ENCODE assay signal across 12 cellular contexts in the genomic region with DNA sequence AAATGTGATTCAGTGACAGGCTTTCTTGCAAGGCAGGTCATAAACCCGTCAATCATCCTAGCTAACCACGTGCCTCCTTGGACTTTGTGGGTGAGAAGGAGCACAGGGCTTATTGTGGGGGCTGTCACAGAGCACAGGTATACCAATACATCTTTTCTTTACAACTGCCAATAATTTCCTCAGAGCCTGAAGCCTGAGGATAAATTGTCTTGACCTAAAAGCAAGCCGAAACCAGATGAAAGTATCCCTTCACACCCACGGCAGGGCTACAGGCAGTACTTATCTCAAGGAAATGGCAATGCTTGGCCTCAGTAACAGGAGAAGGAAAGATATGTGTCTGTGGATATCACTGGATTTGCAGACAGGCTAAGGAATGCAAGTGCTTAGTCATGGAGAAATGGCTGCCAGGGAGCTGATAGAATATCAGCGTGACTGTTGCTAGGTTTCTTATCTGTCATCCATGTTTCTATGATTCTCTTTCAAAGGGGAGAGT.
DNase-seq lines count a peak whose midpoint lies in the region; ATAC-seq, FAIRE-seq and TF ChIP-seq lines count a peak whose summit lies in the region.
"Had no signal": no experiment of that assay in that cellular context is flagged by ENCODE, and none has a peak within 500 bp of the region (broad histone marks: within the 10 kb centered on the region; RNA-seq: fewer than 3 reads in every experiment).

No MANE protein-coding gene starts in this region.

- H3K79me2 ChIP-seq in PC-9 (ENCODE audit: low read depth) = no peaks in the 10 kb centered on the region
- no peaks in the 10 kb centered on the region for H3K79me2 ChIP-seq in endothelial cell of umbilical vein (ENCODE audit: control insufficient read depth, insufficient read depth, low read length)

- peak; percentile 61 for FAIRE-seq in endothelial cell of umbilical vein (lab: Jason Lieb, UNC)

- H3K9ac ChIP-seq in endothelial cell of umbilical vein (replicated peaks; ENCODE audit: extremely low read depth, insufficient read depth, low read length) = peak overlapping the region; percentile 67

- TF ChIP-seq CTCF in AG09319 (IDR thresholded peaks at IDR 0.05; ENCODE audit: low read depth, low read length) (no peak), PC-9 (conservative IDR thresholded peaks at IDR 0.05) (no peak), endothelial cell of umbilical vein (IDR thresholded peaks at IDR 0.05; ENCODE audit: extremely low read depth in 1 of 2, insufficient read depth in 1 of 2, low read depth in 1 of 2, low read length in 2 of 2) (no peak), testis (IDR thresholded peaks at IDR 0.05) (no peak)

- H3K9me3 ChIP-seq in PC-9 (ENCODE audit: insufficient read depth, low read depth) = peaks cover 11% of the 10 kb centered on the region; the same call in 1 of the 2 replicates
- no peaks in the 10 kb centered on the region for H3K9me3 ChIP-seq in endothelial cell of umbilical vein (replicated peaks; ENCODE audit: control insufficient read depth, insufficient read depth, low read length)
- no peaks in the 10 kb centered on the region for H3K9me3 ChIP-seq in testis

- dilution Hi-C loops in endothelial cell of umbilical vein (cut with MboI; ENCODE audit: extremely low pct_ligation_motif_present, low sequenced_read_pairs) = loop anchor here (25.0 kb wide), 1 partner anchor 215 kb away; a partner anchor contains a TSS

- H3K27ac ChIP-seq in PC-9 (peak overlapping the region; percentile 96), endothelial cell of umbilical vein (ENCODE audit: insufficient read depth, low read depth, low read length) (peak overlapping the region; percentile 88), testis (no peak overlapping the region)

- CTCF ChIA-PET in PC-9 (lab: Charles Lee) = no interaction called here
- CTCF ChIA-PET in endothelial cell of umbilical vein (lab: Charles Lee) = interaction anchor here (0.9 to 1.5 kb wide), 6 partner anchors 14 to 222 kb away, joined by 3 to 6 read pairs (median 4); no protein-coding TSS in a partner anchor

- H3K36me3 ChIP-seq in PC-9 (ENCODE audit: low read depth) (no peaks in the 10 kb centered on the region), endothelial cell of umbilical vein (ENCODE audit: control insufficient read depth in 2 of 2, extremely low read depth in 1 of 2, insufficient read depth in 2 of 2, low read length in 2 of 2) (no peaks in the 10 kb centered on the region), testis (ENCODE audit: low read depth, missing control alignments) (no peaks in the 10 kb centered on the region)

- TF ChIP-seq POLR2A in endothelial cell of umbilical vein (IDR thresholded peaks at IDR 0.05; ENCODE audit: low read depth, low read length) (no peak), testis (IDR thresholded peaks at IDR 0.05) (no peak)

- H3F3A ChIP-seq in PC-9 (ENCODE audit: insufficient read depth, low read depth) = peaks cover 27% of the 10 kb centered on the region

- WGBS in testis, 2 donors = 47 to 53% methylated on average over 5 of the region's 5 CpGs

- H3K4me2 ChIP-seq in PC-9 = no peak overlapping the region
- H3K4me2 ChIP-seq in endothelial cell of umbilical vein (ENCODE audit: insufficient read depth, low read length) = no peak overlapping the region

- H3K4me3 ChIP-seq in PC-9 = no peak overlapping the region
- no peak overlapping the region for H3K4me3 ChIP-seq in endothelial cell of umbilical vein (replicated peaks in 1 of 3; ENCODE audit: insufficient read depth in 1 of 3, low read depth in 1 of 3, low read length in 3 of 3)
- H3K4me3 ChIP-seq in testis = no peak overlapping the region

- intact Hi-C loops in PC-9 (cut with micrococcal nuclease; ENCODE audit: unreplicated experiment) (loop anchor here (5.0 kb wide), 1 partner anchor 220 kb away; a partner anchor contains a TSS), endothelial cell of umbilical vein (cut with micrococcal nuclease) (loop anchor here (1.0 to 2.0 kb wide), 2 partner anchors 41 to 145 kb away; no protein-coding TSS in a partner anchor), testis (cut with DNase I; ENCODE audit: low total_unique reads) (no loop called here)

- H3K27me3 ChIP-seq in PC-9 (ENCODE audit: insufficient read depth, low read depth) (no peaks in the 10 kb centered on the region), endothelial cell of umbilical vein (ENCODE audit: control insufficient read depth in 2 of 2, insufficient read depth in 2 of 2, low read length in 2 of 2) (no peaks in the 10 kb centered on the region), testis (no peaks in the 10 kb centered on the region)

- H2AFZ ChIP-seq in PC-9 (peak overlapping the region; percentile 63), endothelial cell of umbilical vein (ENCODE audit: low read depth, low read length) (peak overlapping the region; percentile 23)

- BruUV-seq in PC-9 (replicated peaks; lab: Mats Ljungman, UMichigan) (no TSS peak), endothelial cell of umbilical vein (replicated peaks; lab: Mats Ljungman, UMichigan) (TSS peak; percentile 39)

- ATAC-seq in HG02840 (IDR thresholded peaks at IDR 0.05; ENCODE audit: low FRiP score, unreplicated experiment) = no peak

- DNase-seq in AG09319 (ENCODE audit: extremely low read depth, low read depth) (peak; percentile 59), PC-9 (peak; percentile 41), endothelial cell of umbilical vein (ENCODE audit: low read depth, low spot score) (peak; percentile 94), myocyte (ENCODE audit: low read depth) (peak; percentile 88), DMS114 treated with DMSO at 0.1 percent for 48 hours (lab: John Stamatoyannopoulos, UW; ENCODE audit: unreplicated experiment) (no peak), testis (no peak)
- no peak for DNase-seq in activated CD4-positive, alpha-beta T cell treated with anti-CD3 and anti-CD28 coated beads for 1 hour
- DNase-seq: activated T-cell treated with anti-CD3 and anti-CD28 coated beads, Interleukin-2, amount 50 U/mL, for 1 hour; H7; immature natural killer cell; NCI-H2171 treated with DMSO at 0.1 percent for 48 hours had no signal

- POLR2A ChIA-PET in PC-9 (lab: Charles Lee; ENCODE audit: unreplicated experiment) = no interaction called here
- POLR2A ChIA-PET in endothelial cell of umbilical vein (lab: Charles Lee) = interaction anchor here (0.5 to 1.1 kb wide), 3 partner anchors 9 to 67 kb away, joined by 3 to 4 read pairs (median 3); no protein-coding TSS in a partner anchor

- H3K4me1 ChIP-seq in PC-9 (replicated peaks; ENCODE audit: insufficient read depth) = peaks cover 47% of the 10 kb centered on the region
- peaks cover 60% of the 10 kb centered on the region for H3K4me1 ChIP-seq in endothelial cell of umbilical vein (ENCODE audit: control insufficient read depth, extremely low read depth, insufficient read depth, low read length)
- H3K4me1 ChIP-seq in testis = peaks cover 19% of the 10 kb centered on the region

- H4K20me1 ChIP-seq in PC-9 (ENCODE audit: insufficient read depth) (no peaks in the 10 kb centered on the region), endothelial cell of umbilical vein (replicated peaks; ENCODE audit: control insufficient read depth, extremely low read depth, insufficient read depth, low read length) (no peaks in the 10 kb centered on the region)

- no peaks in the 10 kb centered on the region for H3K9me1 ChIP-seq in endothelial cell of umbilical vein (replicated peaks; ENCODE audit: control insufficient read depth, extremely low read depth, insufficient read depth, low read length)

- no peaks in the 10 kb centered on the region for H3K9me2 ChIP-seq in PC-9 (ENCODE audit: insufficient read depth)

TF ChIP-seq in endothelial cell of umbilical vein, 7 proteins besides CTCF, POLR2A, EP300 and RAD21:
- peak; percentile 53 for TF ChIP-seq JUN (IDR thresholded peaks at IDR 0.05; ENCODE audit: borderline replicate concordance, insufficient read depth, insufficient read length, low read depth)
- TF ChIP-seq GATA2 (IDR thresholded peaks at IDR 0.05; ENCODE audit: insufficient read depth, insufficient read length, low read depth, low read length) = peak; percentile 83
- TF ChIP-seq, protein P1, sequence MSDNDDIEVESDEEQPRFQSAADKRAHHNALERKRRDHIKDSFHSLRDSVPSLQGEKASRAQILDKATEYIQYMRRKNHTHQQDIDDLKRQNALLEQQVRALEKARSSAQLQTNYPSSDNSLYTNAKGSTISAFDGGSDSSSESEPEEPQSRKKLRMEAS (IDR thresholded peaks at IDR 0.05; ENCODE audit: insufficient read depth, insufficient read length) = peak; percentile 24
- TF ChIP-seq MYC (IDR thresholded peaks at IDR 0.05; ENCODE audit: low read depth, low read length) = no peak
- no peak for TF ChIP-seq EZH2 (IDR thresholded peaks at IDR 0.05; ENCODE audit: borderline replicate concordance, low read depth, low read length, severe bottlenecking)
- peak; percentile 51 for TF ChIP-seq FOS (IDR thresholded peaks at IDR 0.05; ENCODE audit: borderline replicate concordance, insufficient read depth, low read length)
- TF ChIP-seq POLR2AphosphoS5 (IDR thresholded peaks at IDR 0.05; ENCODE audit: insufficient read depth, low read depth, low read length) = peak; percentile 54

Comparison
In these comparisons a context has a peak if more than half of its experiments do, and no peak if none do; other contexts are left out.
1. DNase-seq: peak in AG09319 (single experiment), PC-9 (2 of 2), endothelial cell of umbilical vein (single experiment) and myocyte (single experiment); none in DMS114 treated with DMSO at 0.1 percent for 48 hours (single experiment), activated CD4-positive, alpha-beta T cell treated with anti-CD3 and anti-CD28 coated beads for 1 hour (single experiment) and testis (single experiment).
2. H3K27ac ChIP-seq: peak in PC-9 (single experiment) and endothelial cell of umbilical vein (single experiment); none in testis (0 of 2).